10 cellular contexts compared by ENCODE assay signal in the genomic region with DNA sequence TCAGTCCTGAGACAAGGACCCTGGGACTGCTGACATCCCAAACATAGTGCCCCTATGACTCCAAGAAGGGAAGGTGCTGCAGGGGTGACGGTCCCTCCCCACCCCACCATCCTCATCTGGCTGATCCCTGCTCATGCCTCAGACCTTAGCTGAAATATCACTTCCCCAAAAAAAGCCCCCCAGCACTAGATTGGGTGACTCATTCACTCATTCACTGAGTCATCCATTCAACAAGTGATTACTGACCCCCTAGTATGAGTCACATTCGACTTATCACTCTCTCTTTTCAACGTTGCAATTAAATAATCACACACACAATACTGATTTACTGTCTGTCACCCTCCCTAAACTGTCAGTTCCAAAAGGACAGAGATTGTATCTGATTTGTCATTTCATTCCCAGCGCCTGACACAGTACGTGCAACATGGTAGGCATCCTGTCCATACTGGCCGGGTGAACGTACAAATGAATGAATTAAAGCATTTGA. TPM values are rescaled to one million over a fixed set of nuclear protein-coding genes. Genes with fewer than 3 reads are reported as not detected.
DNase-seq lines count a peak whose midpoint lies in the region; ATAC-seq and TF ChIP-seq lines count a peak whose summit lies in the region.
"Had no signal": no experiment of that assay in that cellular context is flagged by ENCODE, and none has a peak within 500 bp of the region (broad histone marks: within the 10 kb centered on the region; RNA-seq: fewer than 3 reads in every experiment).

No MANE protein-coding gene starts in this region.

- TF ChIP-seq CTCF in SK-N-SH (IDR thresholded peaks at IDR 0.05) (no peak), coronary artery (IDR thresholded peaks at IDR 0.05) (no peak)

- POLR2A ChIA-PET in SK-N-SH (lab: Yijun Ruan, JAX), result no interaction called here

- peak; percentile 54 for ATAC-seq in HG03175 (IDR thresholded peaks at IDR 0.05; ENCODE audit: unreplicated experiment)

- H3K4me3 ChIP-seq in SK-N-SH (ENCODE audit: low read depth in 2 of 2, low read length in 1 of 2), result no peak overlapping the region
- H3K4me3 ChIP-seq in coronary artery, result no peak overlapping the region
- H3K4me3 ChIP-seq: spleen had no signal

- peaks cover 0 to 8% of the 10 kb centered on the region in 2 experiments for H3K36me3 ChIP-seq in SK-N-SH (replicated peaks in 1 of 2; ENCODE audit: control insufficient read depth in 1 of 2, insufficient read depth in 2 of 2, low read length in 1 of 2)
- H3K36me3 ChIP-seq: spleen had no signal

- 10% methylated on average over 6 of the region's 7 CpGs for WGBS in SK-N-SH (ENCODE audit: low lambda C conversion rate)

- H3K27ac ChIP-seq in SK-N-SH (ENCODE audit: low read depth in 2 of 2, low read length in 1 of 2) (peak overlapping the region in 1 of 2 experiments; percentile 56; a peak in 2 of 4 replicates), coronary artery (no peak overlapping the region)
- H3K27ac ChIP-seq: spleen had no signal

- peaks cover 7% of the 10 kb centered on the region for H3K79me2 ChIP-seq in SK-N-SH (ENCODE audit: insufficient read depth)

- H4K20me1 ChIP-seq in SK-N-SH (ENCODE audit: insufficient read depth), result no peaks in the 10 kb centered on the region

- no peak overlapping the region for H3K9ac ChIP-seq in SK-N-SH

- H3K27me3 ChIP-seq in SK-N-SH (ENCODE audit: insufficient read depth), result no peaks in the 10 kb centered on the region
- H3K27me3 ChIP-seq: spleen had no signal

- no peak overlapping the region for H2AFZ ChIP-seq in SK-N-SH (ENCODE audit: low read depth)

- DNase-seq in EL (peak; percentile 82), SK-N-SH (no peak), glomerular visceral epithelial cell (ENCODE audit: extremely low spot score) (peak; percentile 40), T-helper 1 cell (no peak), coronary artery (ENCODE audit: low spot score) (no peak), GDM1 (lab: John Stamatoyannopoulos, UW) (no peak), NCI-H1436 (lab: John Stamatoyannopoulos, UW) (no peak)
- DNase-seq: NCI-H2029, spleen had no signal

- H3K9me3 ChIP-seq in SK-N-SH, result no peaks in the 10 kb centered on the region
- H3K9me3 ChIP-seq: spleen had no signal

- H3K4me2 ChIP-seq in SK-N-SH, result peak overlapping the region; percentile 50

- no peaks in the 10 kb centered on the region for H3K9me2 ChIP-seq in SK-N-SH

- TF ChIP-seq RAD21 in SK-N-SH (IDR thresholded peaks at IDR 0.05; ENCODE audit: low read length), result no peak

- CTCF ChIA-PET in SK-N-SH (lab: Yijun Ruan, JAX), result interaction anchor here (0.6 to 1.4 kb wide), 2 partner anchors 58 to 428 kb away, joined by 3 read pairs; no protein-coding TSS in a partner anchor

- no peaks in the 10 kb centered on the region for H3F3A ChIP-seq in SK-N-SH (replicated peaks; ENCODE audit: insufficient read depth)

- H3K4me1 ChIP-seq in SK-N-SH (ENCODE audit: control insufficient read depth in 1 of 2, insufficient read depth in 2 of 2, low read depth in 1 of 2, low read length in 1 of 2), result peaks cover 11 to 13% of the 10 kb centered on the region in 2 experiments; a peak in 2 of 4 replicates

- TF ChIP-seq EP300 in SK-N-SH (IDR thresholded peaks at IDR 0.05; ENCODE audit: borderline replicate concordance in 1 of 2, low read depth in 1 of 2, low read length in 1 of 2), result peak in 1 of 2 experiments; percentile 82; a peak in 2 of 4 replicates

TF ChIP-seq in SK-N-SH, 30 proteins besides CTCF, POLR2A, EP300 and RAD21:
- TF ChIP-seq, protein P1, sequence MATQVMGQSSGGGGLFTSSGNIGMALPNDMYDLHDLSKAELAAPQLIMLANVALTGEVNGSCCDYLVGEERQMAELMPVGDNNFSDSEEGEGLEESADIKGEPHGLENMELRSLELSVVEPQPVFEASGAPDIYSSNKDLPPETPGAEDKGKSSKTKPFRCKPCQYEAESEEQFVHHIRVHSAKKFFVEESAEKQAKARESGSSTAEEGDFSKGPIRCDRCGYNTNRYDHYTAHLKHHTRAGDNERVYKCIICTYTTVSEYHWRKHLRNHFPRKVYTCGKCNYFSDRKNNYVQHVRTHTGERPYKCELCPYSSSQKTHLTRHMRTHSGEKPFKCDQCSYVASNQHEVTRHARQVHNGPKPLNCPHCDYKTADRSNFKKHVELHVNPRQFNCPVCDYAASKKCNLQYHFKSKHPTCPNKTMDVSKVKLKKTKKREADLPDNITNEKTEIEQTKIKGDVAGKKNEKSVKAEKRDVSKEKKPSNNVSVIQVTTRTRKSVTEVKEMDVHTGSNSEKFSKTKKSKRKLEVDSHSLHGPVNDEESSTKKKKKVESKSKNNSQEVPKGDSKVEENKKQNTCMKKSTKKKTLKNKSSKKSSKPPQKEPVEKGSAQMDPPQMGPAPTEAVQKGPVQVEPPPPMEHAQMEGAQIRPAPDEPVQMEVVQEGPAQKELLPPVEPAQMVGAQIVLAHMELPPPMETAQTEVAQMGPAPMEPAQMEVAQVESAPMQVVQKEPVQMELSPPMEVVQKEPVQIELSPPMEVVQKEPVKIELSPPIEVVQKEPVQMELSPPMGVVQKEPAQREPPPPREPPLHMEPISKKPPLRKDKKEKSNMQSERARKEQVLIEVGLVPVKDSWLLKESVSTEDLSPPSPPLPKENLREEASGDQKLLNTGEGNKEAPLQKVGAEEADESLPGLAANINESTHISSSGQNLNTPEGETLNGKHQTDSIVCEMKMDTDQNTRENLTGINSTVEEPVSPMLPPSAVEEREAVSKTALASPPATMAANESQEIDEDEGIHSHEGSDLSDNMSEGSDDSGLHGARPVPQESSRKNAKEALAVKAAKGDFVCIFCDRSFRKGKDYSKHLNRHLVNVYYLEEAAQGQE (IDR thresholded peaks at IDR 0.05; ENCODE audit: low read depth, low read length), result no peak
- TF ChIP-seq RCOR1 (IDR thresholded peaks at IDR 0.05; ENCODE audit: low read length) (no peak), TCF12 (IDR thresholded peaks at IDR 0.05) (peak; percentile 73), POLR2AphosphoS5 (IDR thresholded peaks at IDR 0.05; ENCODE audit: low read depth, low read length) (no peak; the same call in 1 of the 2 replicates), MXI1 (IDR thresholded peaks at IDR 0.05; ENCODE audit: low read depth, low read length) (no peak), RXRA (IDR thresholded peaks at IDR 0.05; ENCODE audit: borderline replicate concordance, low read depth) (0 out of 2 replicates have a peak, but pooled peaks have one; percentile 26), JUND (IDR thresholded peaks at IDR 0.05) (peak; percentile 95), NRF1 (IDR thresholded peaks at IDR 0.05; ENCODE audit: low read depth, low read length) (no peak), EZH2phosphoT487 (IDR thresholded peaks at IDR 0.05; ENCODE audit: borderline replicate concordance, low read depth) (no peak), FOSL2 (IDR thresholded peaks at IDR 0.05; ENCODE audit: borderline replicate concordance, low read depth) (peak; percentile 99)
- TF ChIP-seq, protein P2, sequence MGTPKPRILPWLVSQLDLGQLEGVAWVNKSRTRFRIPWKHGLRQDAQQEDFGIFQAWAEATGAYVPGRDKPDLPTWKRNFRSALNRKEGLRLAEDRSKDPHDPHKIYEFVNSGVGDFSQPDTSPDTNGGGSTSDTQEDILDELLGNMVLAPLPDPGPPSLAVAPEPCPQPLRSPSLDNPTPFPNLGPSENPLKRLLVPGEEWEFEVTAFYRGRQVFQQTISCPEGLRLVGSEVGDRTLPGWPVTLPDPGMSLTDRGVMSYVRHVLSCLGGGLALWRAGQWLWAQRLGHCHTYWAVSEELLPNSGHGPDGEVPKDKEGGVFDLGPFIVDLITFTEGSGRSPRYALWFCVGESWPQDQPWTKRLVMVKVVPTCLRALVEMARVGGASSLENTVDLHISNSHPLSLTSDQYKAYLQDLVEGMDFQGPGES (IDR thresholded peaks at IDR 0.05; ENCODE audit: low read depth, low read length), result no peak
- TF ChIP-seq, protein P3, sequence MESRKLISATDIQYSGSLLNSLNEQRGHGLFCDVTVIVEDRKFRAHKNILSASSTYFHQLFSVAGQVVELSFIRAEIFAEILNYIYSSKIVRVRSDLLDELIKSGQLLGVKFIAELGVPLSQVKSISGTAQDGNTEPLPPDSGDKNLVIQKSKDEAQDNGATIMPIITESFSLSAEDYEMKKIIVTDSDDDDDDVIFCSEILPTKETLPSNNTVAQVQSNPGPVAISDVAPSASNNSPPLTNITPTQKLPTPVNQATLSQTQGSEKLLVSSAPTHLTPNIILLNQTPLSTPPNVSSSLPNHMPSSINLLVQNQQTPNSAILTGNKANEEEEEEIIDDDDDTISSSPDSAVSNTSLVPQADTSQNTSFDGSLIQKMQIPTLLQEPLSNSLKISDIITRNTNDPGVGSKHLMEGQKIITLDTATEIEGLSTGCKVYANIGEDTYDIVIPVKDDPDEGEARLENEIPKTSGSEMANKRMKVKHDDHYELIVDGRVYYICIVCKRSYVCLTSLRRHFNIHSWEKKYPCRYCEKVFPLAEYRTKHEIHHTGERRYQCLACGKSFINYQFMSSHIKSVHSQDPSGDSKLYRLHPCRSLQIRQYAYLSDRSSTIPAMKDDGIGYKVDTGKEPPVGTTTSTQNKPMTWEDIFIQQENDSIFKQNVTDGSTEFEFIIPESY (IDR thresholded peaks at IDR 0.05; ENCODE audit: borderline replicate concordance, low read depth), result peak; percentile 28; the same call in 1 of the 2 replicates
- TF ChIP-seq, protein P4, sequence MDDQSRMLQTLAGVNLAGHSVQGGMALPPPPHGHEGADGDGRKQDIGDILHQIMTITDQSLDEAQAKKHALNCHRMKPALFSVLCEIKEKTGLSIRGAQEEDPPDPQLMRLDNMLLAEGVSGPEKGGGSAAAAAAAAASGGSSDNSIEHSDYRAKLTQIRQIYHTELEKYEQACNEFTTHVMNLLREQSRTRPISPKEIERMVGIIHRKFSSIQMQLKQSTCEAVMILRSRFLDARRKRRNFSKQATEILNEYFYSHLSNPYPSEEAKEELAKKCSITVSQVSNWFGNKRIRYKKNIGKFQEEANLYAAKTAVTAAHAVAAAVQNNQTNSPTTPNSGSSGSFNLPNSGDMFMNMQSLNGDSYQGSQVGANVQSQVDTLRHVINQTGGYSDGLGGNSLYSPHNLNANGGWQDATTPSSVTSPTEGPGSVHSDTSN (IDR thresholded peaks at IDR 0.05), result peak; percentile 84

RNA-seq across cellular contexts. Expression of a gene that starts 48.6 kb away (rescaled TPM):
- polyA plus RNA-seq in SK-N-SH (2012; rRNA removed), result 6.2 and 6.4 TPM in 2 replicates
- polyA plus RNA-seq in SK-N-SH (2012; cell fraction: cytosol; rRNA removed), result 6.9 and 7.3 TPM in 2 replicates
- 5.7 and 9.3 TPM in 2 replicates for polyA plus RNA-seq in SK-N-SH (2012; cell fraction: nucleus; rRNA removed)

Comparison
In these comparisons a context has a peak if more than half of its experiments do, and no peak if none do; other contexts are left out.
1. DNase-seq: peak in EL (single experiment) and glomerular visceral epithelial cell (single experiment); none in SK-N-SH (single experiment), T-helper 1 cell (0 of 5), coronary artery (single experiment), GDM1 (single experiment) and NCI-H1436 (single experiment).